In the genomic region with DNA sequence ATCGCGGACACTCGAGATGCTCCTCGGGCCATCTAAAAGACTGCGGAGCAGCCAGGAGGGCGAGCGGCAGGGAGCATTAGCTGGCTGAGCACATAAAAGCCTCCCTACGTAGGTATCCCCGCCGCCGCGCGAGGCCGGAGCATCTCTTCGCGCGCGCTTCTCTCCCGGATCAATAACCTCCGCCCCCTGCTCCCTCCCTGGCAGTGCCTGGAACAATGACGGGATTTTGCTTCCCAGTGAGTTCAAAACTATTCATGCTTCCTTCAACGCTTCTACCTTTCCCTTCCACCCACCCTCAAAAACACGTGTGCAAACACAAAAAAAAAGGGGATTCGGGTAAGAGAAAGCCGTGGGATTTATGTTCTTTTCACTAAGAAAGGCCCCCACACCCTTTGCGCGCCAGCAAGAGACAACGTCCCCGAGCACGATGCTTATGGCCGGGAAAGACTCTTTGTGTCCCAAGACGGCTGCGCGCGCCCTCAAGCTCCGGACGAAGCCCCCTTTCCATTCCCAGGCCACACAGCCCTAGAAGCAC, we compare ENCODE assay signal across 9 cellular contexts.
DNase-seq lines count a peak whose midpoint lies in the region; ATAC-seq and TF ChIP-seq lines count a peak whose summit lies in the region.
"Had no signal": no experiment of that assay in that cellular context is flagged by ENCODE, and none has a peak within 500 bp of the region (broad histone marks: within the 10 kb centered on the region; RNA-seq: fewer than 3 reads in every experiment).

No MANE protein-coding gene starts in this region.

- H3K4me3 ChIP-seq in muscle layer of colon (ENCODE audit: low read depth in 1 of 2, low read length in 2 of 2): peak overlapping the region; percentile 54 to 66
- peak overlapping the region; percentile 57 to 80 (median 75) for H3K4me3 ChIP-seq in subcutaneous abdominal adipose tissue (ENCODE audit: low read depth in 1 of 5, low read length in 5 of 5)

- H3K27me3 ChIP-seq in muscle layer of colon (ENCODE audit: control insufficient read depth in 1 of 2, insufficient read depth in 2 of 2, low read length in 2 of 2): peaks cover 6 to 10% of the 10 kb centered on the region in 2 donors
- H3K27me3 ChIP-seq in subcutaneous abdominal adipose tissue (ENCODE audit: control insufficient read depth in 5 of 5, insufficient read depth in 4 of 5, low read length in 5 of 5): no peaks in the 10 kb centered on the region

- H3K27ac ChIP-seq in muscle layer of colon (ENCODE audit: low read depth, low read length) (no peak overlapping the region), subcutaneous abdominal adipose tissue (ENCODE audit: low read depth, low read length) (no peak overlapping the region)
- H3K27ac ChIP-seq: epithelial cell of prostate had no signal

- H3K9ac ChIP-seq in muscle layer of colon (ENCODE audit: low read length) (no peak overlapping the region), subcutaneous abdominal adipose tissue (ENCODE audit: low read length in 5 of 5) (peak overlapping the region in 4 of 5 donors; percentile 59 to 71 (median 66))

- ATAC-seq in HG02970 (IDR thresholded peaks at IDR 0.05; ENCODE audit: low FRiP score, unreplicated experiment): no peak

- DNase-seq in NCI-H2081 (lab: John Stamatoyannopoulos, UW) (peak; percentile 60 to 63), NCI-H2081 treated with DMSO at 0.1 percent for 48 hours (lab: John Stamatoyannopoulos, UW) (no peak), NCI-H446 treated with DMSO at 0.1 percent for 48 hours (lab: John Stamatoyannopoulos, UW) (peak; percentile 31), activated T-cell treated with anti-CD3 and anti-CD28 coated beads for 1 hour (ENCODE audit: low read depth) (peak; percentile 12), erythroblast (lab: John Stamatoyannopoulos, UW) (peak; percentile 57 to 71)

- no peaks in the 10 kb centered on the region for H3K36me3 ChIP-seq in muscle layer of colon (ENCODE audit: insufficient read depth, low read length)
- peaks cover 4 to 14% (median 10%) of the 10 kb centered on the region in 5 donors for H3K36me3 ChIP-seq in subcutaneous abdominal adipose tissue (ENCODE audit: control insufficient read depth in 5 of 5, insufficient read depth in 5 of 5, low read length in 5 of 5)

- H3K9me3 ChIP-seq in muscle layer of colon (ENCODE audit: low read length) (no peaks in the 10 kb centered on the region), subcutaneous abdominal adipose tissue (ENCODE audit: control insufficient read depth in 5 of 5, low read length in 5 of 5) (no peaks in the 10 kb centered on the region)

- peaks cover 7% of the 10 kb centered on the region for H3K4me1 ChIP-seq in muscle layer of colon (ENCODE audit: insufficient read depth, low read length)
- H3K4me1 ChIP-seq in subcutaneous abdominal adipose tissue (ENCODE audit: control insufficient read depth in 5 of 5, insufficient read depth in 5 of 5, low read length in 5 of 5): peaks cover 0 to 18% (median 17%) of the 10 kb centered on the region in 5 donors

- TF ChIP-seq POLR2A in erythroblast (IDR thresholded peaks at IDR 0.05; ENCODE audit: low read length): no peak
